ENCODE assay signal across 9 cellular contexts in the genomic region with DNA sequence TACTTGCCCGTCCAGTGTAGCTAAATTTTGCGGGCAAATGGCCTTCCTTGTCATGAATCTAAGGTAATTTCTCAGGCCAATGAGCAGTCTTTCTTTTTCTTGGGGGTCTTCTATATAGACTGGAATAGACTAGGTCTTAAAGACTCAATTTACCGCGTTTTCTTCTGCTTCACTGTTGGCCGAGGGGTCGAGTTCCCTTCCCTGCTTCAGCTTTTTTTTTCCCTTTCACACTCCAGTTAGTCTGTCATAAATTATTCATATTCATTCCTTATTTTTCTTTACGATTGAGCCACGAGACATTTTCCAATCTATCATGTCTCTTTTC. TPM values are rescaled to one million over a fixed set of nuclear protein-coding genes. Genes with fewer than 3 reads are reported as not detected.
DNase-seq lines count a peak whose midpoint lies in the region; ATAC-seq and TF ChIP-seq lines count a peak whose summit lies in the region.
"Had no signal": no experiment of that assay in that cellular context is flagged by ENCODE, and none has a peak within 500 bp of the region (broad histone marks: within the 10 kb centered on the region; RNA-seq: fewer than 3 reads in every experiment).

No MANE protein-coding gene starts in this region.

- H3K27me3 Mint-ChIP-seq in Calu3 (ENCODE audit: unreplicated experiment), result peaks cover 34% of the 10 kb centered on the region
- H3K27me3 Mint-ChIP-seq in effector memory CD8-positive, alpha-beta T cell, result peaks cover 23 to 36% of the 10 kb centered on the region in 2 donors

- peak overlapping the region; percentile 91 for H3K4me3 Mint-ChIP-seq in Calu3 (ENCODE audit: low read depth, unreplicated experiment)
- H3K4me3 Mint-ChIP-seq in effector memory CD8-positive, alpha-beta T cell, result peak overlapping the region; percentile 92 to 97

- peaks cover 16% of the 10 kb centered on the region for H3K79me2 ChIP-seq in MM.1S (ENCODE audit: low read length)

- H3K36me3 ChIP-seq in MM.1S (replicated peaks; ENCODE audit: insufficient read depth, low read length) (no peaks in the 10 kb centered on the region), neuronal stem cell (replicated peaks in 1 of 2; ENCODE audit: control insufficient read depth in 2 of 2, insufficient read depth in 2 of 2, low read length in 2 of 2) (peaks cover 2 to 25% of the 10 kb centered on the region in 2 donors)

- H3K27ac ChIP-seq in MM.1S (ENCODE audit: low read length) (no peak overlapping the region), neuronal stem cell (replicated peaks; ENCODE audit: low read length) (peak overlapping the region; percentile 54)
- H3K27ac ChIP-seq: epithelial cell of prostate had no signal

- H3K36me3 Mint-ChIP-seq in Calu3 (ENCODE audit: insufficient read depth, unreplicated experiment), result peaks cover 27% of the 10 kb centered on the region
- peaks cover 11% of the 10 kb centered on the region for H3K36me3 Mint-ChIP-seq in effector memory CD8-positive, alpha-beta T cell (ENCODE audit: insufficient read depth)

- H2AFZ ChIP-seq in MM.1S (ENCODE audit: low read length) (peak overlapping the region; percentile 61; the same call in 1 of the 2 replicates), neuronal stem cell (ENCODE audit: low read length) (peak overlapping the region; percentile 100)

- H3K23ac ChIP-seq in neuronal stem cell (ENCODE audit: low read depth, low read length, poor library complexity), result peak overlapping the region; percentile 80

- TF ChIP-seq CTCF in Calu3 (IDR thresholded peaks at IDR 0.05; ENCODE audit: unreplicated experiment) (no peak), MM.1S (IDR thresholded peaks at IDR 0.05; ENCODE audit: low read length) (no peak)

- DNase-seq in Calu3 (no peak), MM.1S (no peak), neuronal stem cell (ENCODE audit: low spot score) (no peak), ACHN (no peak), NCI-H128 (lab: John Stamatoyannopoulos, UW; ENCODE audit: unreplicated experiment) (no peak), GDM1 (lab: John Stamatoyannopoulos, UW) (no peak)
- no peak for DNase-seq in effector memory CD8-positive, alpha-beta T cell

- H3K9me2 ChIP-seq in MM.1S (replicated peaks; ENCODE audit: insufficient read depth, low read length), result no peaks in the 10 kb centered on the region

- no peaks in the 10 kb centered on the region for H3K79me1 ChIP-seq in neuronal stem cell (ENCODE audit: low read depth, low read length)

- BruUV-seq in Calu3 (replicated peaks; lab: Mats Ljungman, UMichigan), result no TSS peak

- peak overlapping the region; percentile 97 for H3K27ac Mint-ChIP-seq in Calu3 (ENCODE audit: unreplicated experiment)
- H3K27ac Mint-ChIP-seq in effector memory CD8-positive, alpha-beta T cell, result peak overlapping the region; percentile 85 to 94

- H2BK120ac ChIP-seq in neuronal stem cell (ENCODE audit: low read depth, low read length), result no peak overlapping the region

- H2BK12ac ChIP-seq in neuronal stem cell (ENCODE audit: low read length), result no peak overlapping the region

- H3K14ac ChIP-seq in neuronal stem cell (ENCODE audit: low read length), result no peak overlapping the region

- no peak overlapping the region for H3K4ac ChIP-seq in neuronal stem cell (ENCODE audit: low read length)

- no CpG with 5 or more reads among the region's 8 CpGs for WGBS in neuronal stem cell (ENCODE audit: extremely low coverage in 2 of 2, insufficient read length in 2 of 2, insufficient replicate concordance in 1 of 2), 2 donors

- H3K27me3 ChIP-seq in MM.1S (replicated peaks; ENCODE audit: insufficient read depth, low read length), result peaks cover 4% of the 10 kb centered on the region; the same call in 1 of the 2 replicates
- H3K27me3 ChIP-seq in neuronal stem cell (ENCODE audit: control insufficient read depth in 3 of 3, insufficient read depth in 3 of 3, low read depth in 1 of 3, low read length in 3 of 3), result peaks cover 2 to 37% (median 7%) of the 10 kb centered on the region in 3 experiments

- H4K8ac ChIP-seq in neuronal stem cell (ENCODE audit: low read depth, low read length), result no peak overlapping the region

- no peak overlapping the region for H2AK5ac ChIP-seq in neuronal stem cell (ENCODE audit: low read depth, low read length)

- H3K4me2 ChIP-seq in MM.1S (ENCODE audit: low read depth, low read length) (peak overlapping the region; percentile 37), neuronal stem cell (ENCODE audit: insufficient read depth, low read length, poor library complexity, severe bottlenecking) (peak overlapping the region; percentile 21)

- intact Hi-C loops in Calu3 (cut with micrococcal nuclease; ENCODE audit: unreplicated experiment), result no loop called here

- in situ Hi-C loops in ACHN (cut with HindIII; ENCODE audit: low pct_ligation_motif_present, low pct_unique_long_range_greater_than_20kb, low sequenced_read_pairs), result no loop called here

- H3K4me1 ChIP-seq in MM.1S (ENCODE audit: low read length), result no peaks in the 10 kb centered on the region
- H3K4me1 ChIP-seq in neuronal stem cell (ENCODE audit: control insufficient read depth in 2 of 2, insufficient read depth in 1 of 2, low read depth in 1 of 2, low read length in 2 of 2), result no peaks in the 10 kb centered on the region

- peak overlapping the region; percentile 79 for H3K4me3 ChIP-seq in MM.1S (ENCODE audit: low read length)
- peak overlapping the region; percentile 67 to 88 for H3K4me3 ChIP-seq in neuronal stem cell (ENCODE audit: low read length in 2 of 2)

- no peak overlapping the region for H2BK15ac ChIP-seq in neuronal stem cell (ENCODE audit: low read length)

- no peak for ATAC-seq in effector memory CD8-positive, alpha-beta T cell (replicated peaks)
- ATAC-seq in GM21737 (IDR thresholded peaks at IDR 0.05; ENCODE audit: unreplicated experiment), result no peak

- H4K20me1 ChIP-seq in MM.1S (ENCODE audit: insufficient read depth, low read length), result no peaks in the 10 kb centered on the region

- H3K9me3 ChIP-seq in MM.1S (replicated peaks; ENCODE audit: insufficient read depth, low read length) (no peaks in the 10 kb centered on the region), neuronal stem cell (replicated peaks in 1 of 2; ENCODE audit: control insufficient read depth in 2 of 2, insufficient read depth in 1 of 2, low read depth in 1 of 2, low read length in 2 of 2) (no peaks in the 10 kb centered on the region)

- CTCF ChIA-PET in Calu3 (lab: Charles Lee), result interaction anchor here (0.6 kb wide), 1 partner anchor 115 kb away, joined by 3 read pairs; no protein-coding TSS in a partner anchor

- H3K9ac ChIP-seq in MM.1S (ENCODE audit: low read length), result peak overlapping the region; percentile 72
- H3K9ac ChIP-seq in neuronal stem cell (ENCODE audit: low read depth, low read length, poor library complexity), result no peak overlapping the region

- no peaks in the 10 kb centered on the region for H3F3A ChIP-seq in MM.1S (ENCODE audit: insufficient read depth, low read length)

- peak overlapping the region; percentile 85 for H3K18ac ChIP-seq in neuronal stem cell (ENCODE audit: low read length)

- no peak overlapping the region for H2BK5ac ChIP-seq in neuronal stem cell (ENCODE audit: low read length)

- H3K4me1 Mint-ChIP-seq in Calu3 (ENCODE audit: low read depth, unreplicated experiment), result peaks cover 16% of the 10 kb centered on the region
- peaks cover 28 to 29% of the 10 kb centered on the region in 2 donors for H3K4me1 Mint-ChIP-seq in effector memory CD8-positive, alpha-beta T cell (ENCODE audit: low read depth in 2 of 2)

- no peak overlapping the region for H4K91ac ChIP-seq in neuronal stem cell (ENCODE audit: low read depth, low read length, poor library complexity)

- no peaks in the 10 kb centered on the region for H3K9me3 Mint-ChIP-seq in Calu3 (ENCODE audit: low read depth, unreplicated experiment)
- H3K9me3 Mint-ChIP-seq in effector memory CD8-positive, alpha-beta T cell, result no peaks in the 10 kb centered on the region

RNA-seq across cellular contexts. Expression of gene ALG11, which starts 0.3 kb away (rescaled TPM):
- total RNA-seq in Calu3 (2022), result 25.7 and 34.3 TPM in 2 replicates
- polyA plus RNA-seq in neuronal stem cell (2013, experiment 1 of 2), result 11.8 TPM
- polyA plus RNA-seq in neuronal stem cell (2013, experiment 2 of 2), result 12.4 TPM

RNA-seq across cellular contexts. Expression of gene ATP7B, which starts 1.2 kb away (rescaled TPM):
- 5.6 and 6.8 TPM in 2 replicates for total RNA-seq in Calu3 (2022)
- 4.0 TPM for polyA plus RNA-seq in neuronal stem cell (2013, experiment 1 of 2)
- polyA plus RNA-seq in neuronal stem cell (2013, experiment 2 of 2), result 4.3 TPM

RNA-seq across cellular contexts. Expression of gene UTP14C, which starts 12.0 kb away (rescaled TPM):
- 12.4 and 13.6 TPM in 2 replicates for total RNA-seq in Calu3 (2022)
- polyA plus RNA-seq in neuronal stem cell (2013, experiment 1 of 2), result 16.2 TPM
- polyA plus RNA-seq in neuronal stem cell (2013, experiment 2 of 2), result 15.9 TPM
